ENCODE assay signal across 24 cellular contexts in genomic region chr10:86070278-86070677, GRCh38.
"Had no signal": no experiment of that assay in that cellular context is flagged by ENCODE, and none has a peak within 500 bp of the region (broad histone marks: within the 10 kb centered on the region; RNA-seq: fewer than 3 reads in every experiment).

No MANE protein-coding gene starts in this region.

- H3K27ac ChIP-seq: ascending aorta, cardiac muscle cell, Peyer's patch had no signal

- H3K27me3 ChIP-seq: ascending aorta, Peyer's patch had no signal

- H3K4me1 ChIP-seq: ascending aorta, Peyer's patch had no signal

- H3K36me3 ChIP-seq: ascending aorta, cardiac muscle cell, Peyer's patch had no signal

- H3K4me3 ChIP-seq: ascending aorta, cardiac muscle cell, Peyer's patch had no signal

- H3K9me3 ChIP-seq: ascending aorta, Peyer's patch had no signal

- DNase-seq: activated CD4-positive, alpha-beta T cell treated with anti-CD3 and anti-CD28 coated beads, Interleukin-2, amount 10 ng/mL, durations not matched to agents 24 days and 14 days; activated CD4-positive, alpha-beta T cell treated with anti-CD3 and anti-CD28 coated beads, Interleukin-2, amount 50 U/mL, for 4 hours; activated CD8-positive, alpha-beta memory T cell treated with anti-CD3 and anti-CD28 coated beads, Interleukin-2, amount 50 U/mL, for 48 hours; activated CD8-positive, alpha-beta T cell treated with anti-CD3 and anti-CD28 coated beads, Interleukin-2, amount 10 ng/mL, durations not matched to agents 7 days and 5 days; activated gamma-delta T cell; activated naive CD4-positive, alpha-beta T cell treated with Interleukin-2 at 50 U/mL for 16 hours; activated naive CD8-positive, alpha-beta T cell treated with anti-CD3 and anti-CD28 coated beads, Interleukin-2, amount 10 ng/mL, durations not matched to agents 7 days and 5 days; amygdala; Karpas-422; KBM-7; NCI-H1048; NCI-H1105 treated with DMSO at 0.1 percent for 48 hours; NCI-H1436; NCI-H1694; NCI-H1930; NCI-H2081 treated with DMSO at 0.1 percent for 48 hours; NCI-H226; NCI-H524 treated with DMSO at 0.1 percent for 48 hours; PC-3; Peyer's patch; RPMI8226; SIG-M5 had no signal
